In the genomic region with DNA sequence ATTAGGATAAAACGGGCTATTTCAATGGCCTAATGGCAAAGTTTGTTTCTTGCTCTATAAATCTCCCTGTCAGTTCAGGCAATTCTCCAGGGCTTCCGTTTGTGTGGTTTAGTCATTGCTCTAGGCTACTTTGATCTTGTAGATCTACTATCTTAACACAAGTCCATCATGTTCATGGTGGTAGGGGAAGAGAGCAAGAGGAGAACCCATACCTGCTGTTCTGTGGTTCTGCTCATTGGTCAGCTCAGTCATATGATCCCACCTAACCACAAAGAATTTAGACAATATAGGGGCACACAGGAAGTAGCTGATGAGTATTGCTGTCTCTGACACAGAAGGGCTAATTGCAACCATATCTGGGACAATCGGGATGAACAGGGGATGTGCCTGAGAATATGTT, we compare ENCODE assay signal across 1 cellular context.
TF ChIP-seq lines count a peak whose summit lies in the region.

No MANE protein-coding gene starts in this region.

TF ChIP-seq in HepG2, 621 proteins besides CTCF, POLR2A, EP300 and RAD21 (continued from another document and continues in another):
- TF ChIP-seq, protein P1, sequence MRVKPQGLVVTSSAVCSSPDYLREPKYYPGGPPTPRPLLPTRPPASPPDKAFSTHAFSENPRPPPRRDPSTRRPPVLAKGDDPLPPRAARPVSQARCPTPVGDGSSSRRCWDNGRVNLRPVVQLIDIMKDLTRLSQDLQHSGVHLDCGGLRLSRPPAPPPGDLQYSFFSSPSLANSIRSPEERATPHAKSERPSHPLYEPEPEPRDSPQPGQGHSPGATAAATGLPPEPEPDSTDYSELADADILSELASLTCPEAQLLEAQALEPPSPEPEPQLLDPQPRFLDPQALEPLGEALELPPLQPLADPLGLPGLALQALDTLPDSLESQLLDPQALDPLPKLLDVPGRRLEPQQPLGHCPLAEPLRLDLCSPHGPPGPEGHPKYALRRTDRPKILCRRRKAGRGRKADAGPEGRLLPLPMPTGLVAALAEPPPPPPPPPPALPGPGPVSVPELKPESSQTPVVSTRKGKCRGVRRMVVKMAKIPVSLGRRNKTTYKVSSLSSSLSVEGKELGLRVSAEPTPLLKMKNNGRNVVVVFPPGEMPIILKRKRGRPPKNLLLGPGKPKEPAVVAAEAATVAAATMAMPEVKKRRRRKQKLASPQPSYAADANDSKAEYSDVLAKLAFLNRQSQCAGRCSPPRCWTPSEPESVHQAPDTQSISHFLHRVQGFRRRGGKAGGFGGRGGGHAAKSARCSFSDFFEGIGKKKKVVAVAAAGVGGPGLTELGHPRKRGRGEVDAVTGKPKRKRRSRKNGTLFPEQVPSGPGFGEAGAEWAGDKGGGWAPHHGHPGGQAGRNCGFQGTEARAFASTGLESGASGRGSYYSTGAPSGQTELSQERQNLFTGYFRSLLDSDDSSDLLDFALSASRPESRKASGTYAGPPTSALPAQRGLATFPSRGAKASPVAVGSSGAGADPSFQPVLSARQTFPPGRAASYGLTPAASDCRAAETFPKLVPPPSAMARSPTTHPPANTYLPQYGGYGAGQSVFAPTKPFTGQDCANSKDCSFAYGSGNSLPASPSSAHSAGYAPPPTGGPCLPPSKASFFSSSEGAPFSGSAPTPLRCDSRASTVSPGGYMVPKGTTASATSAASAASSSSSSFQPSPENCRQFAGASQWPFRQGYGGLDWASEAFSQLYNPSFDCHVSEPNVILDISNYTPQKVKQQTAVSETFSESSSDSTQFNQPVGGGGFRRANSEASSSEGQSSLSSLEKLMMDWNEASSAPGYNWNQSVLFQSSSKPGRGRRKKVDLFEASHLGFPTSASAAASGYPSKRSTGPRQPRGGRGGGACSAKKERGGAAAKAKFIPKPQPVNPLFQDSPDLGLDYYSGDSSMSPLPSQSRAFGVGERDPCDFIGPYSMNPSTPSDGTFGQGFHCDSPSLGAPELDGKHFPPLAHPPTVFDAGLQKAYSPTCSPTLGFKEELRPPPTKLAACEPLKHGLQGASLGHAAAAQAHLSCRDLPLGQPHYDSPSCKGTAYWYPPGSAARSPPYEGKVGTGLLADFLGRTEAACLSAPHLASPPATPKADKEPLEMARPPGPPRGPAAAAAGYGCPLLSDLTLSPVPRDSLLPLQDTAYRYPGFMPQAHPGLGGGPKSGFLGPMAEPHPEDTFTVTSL (CRISPR knock-in tag; IDR thresholded peaks at IDR 0.05; ENCODE audit: borderline replicate concordance) = no peak
- TF ChIP-seq JUNB (CRISPR knock-in tag; IDR thresholded peaks at IDR 0.05; ENCODE audit: borderline replicate concordance) = no peak
- TF ChIP-seq, protein P2, sequence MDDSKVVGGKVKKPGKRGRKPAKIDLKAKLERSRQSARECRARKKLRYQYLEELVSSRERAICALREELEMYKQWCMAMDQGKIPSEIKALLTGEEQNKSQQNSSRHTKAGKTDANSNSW (CRISPR knock-in tag; IDR thresholded peaks at IDR 0.05; ENCODE audit: borderline replicate concordance) = no peak
- no peak for TF ChIP-seq ZNF143 (CRISPR knock-in tag; IDR thresholded peaks at IDR 0.05)
- TF ChIP-seq NFKBIZ (CRISPR knock-in tag; IDR thresholded peaks at IDR 0.05) = no peak
- TF ChIP-seq ZNF816 (CRISPR knock-in tag; IDR thresholded peaks at IDR 0.05; ENCODE audit: borderline replicate concordance) = no peak
- peak; percentile 48 for TF ChIP-seq TCF7 (IDR thresholded peaks at IDR 0.05; ENCODE audit: low read depth)
- TF ChIP-seq, protein P3, sequence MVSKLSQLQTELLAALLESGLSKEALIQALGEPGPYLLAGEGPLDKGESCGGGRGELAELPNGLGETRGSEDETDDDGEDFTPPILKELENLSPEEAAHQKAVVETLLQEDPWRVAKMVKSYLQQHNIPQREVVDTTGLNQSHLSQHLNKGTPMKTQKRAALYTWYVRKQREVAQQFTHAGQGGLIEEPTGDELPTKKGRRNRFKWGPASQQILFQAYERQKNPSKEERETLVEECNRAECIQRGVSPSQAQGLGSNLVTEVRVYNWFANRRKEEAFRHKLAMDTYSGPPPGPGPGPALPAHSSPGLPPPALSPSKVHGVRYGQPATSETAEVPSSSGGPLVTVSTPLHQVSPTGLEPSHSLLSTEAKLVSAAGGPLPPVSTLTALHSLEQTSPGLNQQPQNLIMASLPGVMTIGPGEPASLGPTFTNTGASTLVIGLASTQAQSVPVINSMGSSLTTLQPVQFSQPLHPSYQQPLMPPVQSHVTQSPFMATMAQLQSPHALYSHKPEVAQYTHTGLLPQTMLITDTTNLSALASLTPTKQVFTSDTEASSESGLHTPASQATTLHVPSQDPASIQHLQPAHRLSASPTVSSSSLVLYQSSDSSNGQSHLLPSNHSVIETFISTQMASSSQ (IDR thresholded peaks at IDR 0.05; ENCODE audit: low read depth) = no peak
- TF ChIP-seq, protein P3 (CRISPR knock-in tag; IDR thresholded peaks at IDR 0.05; ENCODE audit: borderline replicate concordance) = no peak
- TF ChIP-seq ZNF207 (IDR thresholded peaks at IDR 0.05; ENCODE audit: borderline replicate concordance) = no peak
- TF ChIP-seq POGZ (CRISPR knock-in tag; IDR thresholded peaks at IDR 0.05) = no peak
- TF ChIP-seq ZNF672 (CRISPR knock-in tag; IDR thresholded peaks at IDR 0.05) = no peak
- no peak for TF ChIP-seq ZNF383 (CRISPR knock-in tag; IDR thresholded peaks at IDR 0.05; ENCODE audit: borderline replicate concordance)
- TF ChIP-seq SCMH1 (CRISPR knock-in tag; IDR thresholded peaks at IDR 0.05; ENCODE audit: borderline replicate concordance) = no peak
- TF ChIP-seq PAF1 (CRISPR knock-in tag; IDR thresholded peaks at IDR 0.05) = no peak
- no peak for TF ChIP-seq MED13 (CRISPR knock-in tag; IDR thresholded peaks at IDR 0.05)
- TF ChIP-seq REL (CRISPR knock-in tag; conservative IDR thresholded peaks at IDR 0.05) = no peak
- TF ChIP-seq, protein P4, sequence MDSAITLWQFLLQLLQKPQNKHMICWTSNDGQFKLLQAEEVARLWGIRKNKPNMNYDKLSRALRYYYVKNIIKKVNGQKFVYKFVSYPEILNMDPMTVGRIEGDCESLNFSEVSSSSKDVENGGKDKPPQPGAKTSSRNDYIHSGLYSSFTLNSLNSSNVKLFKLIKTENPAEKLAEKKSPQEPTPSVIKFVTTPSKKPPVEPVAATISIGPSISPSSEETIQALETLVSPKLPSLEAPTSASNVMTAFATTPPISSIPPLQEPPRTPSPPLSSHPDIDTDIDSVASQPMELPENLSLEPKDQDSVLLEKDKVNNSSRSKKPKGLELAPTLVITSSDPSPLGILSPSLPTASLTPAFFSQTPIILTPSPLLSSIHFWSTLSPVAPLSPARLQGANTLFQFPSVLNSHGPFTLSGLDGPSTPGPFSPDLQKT (CRISPR knock-in tag; IDR thresholded peaks at IDR 0.05; ENCODE audit: borderline replicate concordance) = no peak
- no peak for TF ChIP-seq SMYD3 (CRISPR knock-in tag; IDR thresholded peaks at IDR 0.05)
- TF ChIP-seq ZNF737 (CRISPR knock-in tag; IDR thresholded peaks at IDR 0.05; ENCODE audit: borderline replicate concordance) = no peak
- no peak for TF ChIP-seq KDM6A (CRISPR knock-in tag; IDR thresholded peaks at IDR 0.05; ENCODE audit: low read depth)
- no peak for TF ChIP-seq PHF8 (CRISPR knock-in tag; IDR thresholded peaks at IDR 0.05)
- no peak for TF ChIP-seq MXI1 (IDR thresholded peaks at IDR 0.05; ENCODE audit: borderline replicate concordance, low read depth, low read length)
- TF ChIP-seq ZNF121 (CRISPR knock-in tag; IDR thresholded peaks at IDR 0.05) = no peak
- TF ChIP-seq TCF7L2 (IDR thresholded peaks at IDR 0.05; ENCODE audit: low read depth, low read length) = no peak
- no peak for TF ChIP-seq CHD4 (IDR thresholded peaks at IDR 0.05; ENCODE audit: borderline replicate concordance, low read length)
- no peak for TF ChIP-seq ZNF790 (CRISPR knock-in tag; IDR thresholded peaks at IDR 0.05; ENCODE audit: borderline replicate concordance)
- TF ChIP-seq SIN3B (IDR thresholded peaks at IDR 0.05; ENCODE audit: low read length) = no peak
- TF ChIP-seq, protein P5, sequence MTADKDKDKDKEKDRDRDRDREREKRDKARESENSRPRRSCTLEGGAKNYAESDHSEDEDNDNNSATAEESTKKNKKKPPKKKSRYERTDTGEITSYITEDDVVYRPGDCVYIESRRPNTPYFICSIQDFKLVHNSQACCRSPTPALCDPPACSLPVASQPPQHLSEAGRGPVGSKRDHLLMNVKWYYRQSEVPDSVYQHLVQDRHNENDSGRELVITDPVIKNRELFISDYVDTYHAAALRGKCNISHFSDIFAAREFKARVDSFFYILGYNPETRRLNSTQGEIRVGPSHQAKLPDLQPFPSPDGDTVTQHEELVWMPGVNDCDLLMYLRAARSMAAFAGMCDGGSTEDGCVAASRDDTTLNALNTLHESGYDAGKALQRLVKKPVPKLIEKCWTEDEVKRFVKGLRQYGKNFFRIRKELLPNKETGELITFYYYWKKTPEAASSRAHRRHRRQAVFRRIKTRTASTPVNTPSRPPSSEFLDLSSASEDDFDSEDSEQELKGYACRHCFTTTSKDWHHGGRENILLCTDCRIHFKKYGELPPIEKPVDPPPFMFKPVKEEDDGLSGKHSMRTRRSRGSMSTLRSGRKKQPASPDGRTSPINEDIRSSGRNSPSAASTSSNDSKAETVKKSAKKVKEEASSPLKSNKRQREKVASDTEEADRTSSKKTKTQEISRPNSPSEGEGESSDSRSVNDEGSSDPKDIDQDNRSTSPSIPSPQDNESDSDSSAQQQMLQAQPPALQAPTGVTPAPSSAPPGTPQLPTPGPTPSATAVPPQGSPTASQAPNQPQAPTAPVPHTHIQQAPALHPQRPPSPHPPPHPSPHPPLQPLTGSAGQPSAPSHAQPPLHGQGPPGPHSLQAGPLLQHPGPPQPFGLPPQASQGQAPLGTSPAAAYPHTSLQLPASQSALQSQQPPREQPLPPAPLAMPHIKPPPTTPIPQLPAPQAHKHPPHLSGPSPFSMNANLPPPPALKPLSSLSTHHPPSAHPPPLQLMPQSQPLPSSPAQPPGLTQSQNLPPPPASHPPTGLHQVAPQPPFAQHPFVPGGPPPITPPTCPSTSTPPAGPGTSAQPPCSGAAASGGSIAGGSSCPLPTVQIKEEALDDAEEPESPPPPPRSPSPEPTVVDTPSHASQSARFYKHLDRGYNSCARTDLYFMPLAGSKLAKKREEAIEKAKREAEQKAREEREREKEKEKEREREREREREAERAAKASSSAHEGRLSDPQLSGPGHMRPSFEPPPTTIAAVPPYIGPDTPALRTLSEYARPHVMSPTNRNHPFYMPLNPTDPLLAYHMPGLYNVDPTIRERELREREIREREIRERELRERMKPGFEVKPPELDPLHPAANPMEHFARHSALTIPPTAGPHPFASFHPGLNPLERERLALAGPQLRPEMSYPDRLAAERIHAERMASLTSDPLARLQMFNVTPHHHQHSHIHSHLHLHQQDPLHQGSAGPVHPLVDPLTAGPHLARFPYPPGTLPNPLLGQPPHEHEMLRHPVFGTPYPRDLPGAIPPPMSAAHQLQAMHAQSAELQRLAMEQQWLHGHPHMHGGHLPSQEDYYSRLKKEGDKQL (CRISPR knock-in tag; IDR thresholded peaks at IDR 0.05; ENCODE audit: low read depth) = no peak
- TF ChIP-seq, protein P6, sequence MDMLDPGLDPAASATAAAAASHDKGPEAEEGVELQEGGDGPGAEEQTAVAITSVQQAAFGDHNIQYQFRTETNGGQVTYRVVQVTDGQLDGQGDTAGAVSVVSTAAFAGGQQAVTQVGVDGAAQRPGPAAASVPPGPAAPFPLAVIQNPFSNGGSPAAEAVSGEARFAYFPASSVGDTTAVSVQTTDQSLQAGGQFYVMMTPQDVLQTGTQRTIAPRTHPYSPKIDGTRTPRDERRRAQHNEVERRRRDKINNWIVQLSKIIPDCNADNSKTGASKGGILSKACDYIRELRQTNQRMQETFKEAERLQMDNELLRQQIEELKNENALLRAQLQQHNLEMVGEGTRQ (IDR thresholded peaks at IDR 0.05; ENCODE audit: low read depth, low read length) = peak; percentile 38
- TF ChIP-seq, protein P6 (CRISPR knock-in tag; IDR thresholded peaks at IDR 0.05; ENCODE audit: borderline replicate concordance) = no peak; the same call in 1 of the 2 replicates
- TF ChIP-seq ZNF652 (CRISPR knock-in tag; IDR thresholded peaks at IDR 0.05; ENCODE audit: borderline replicate concordance, low read depth) = no peak
- no peak for TF ChIP-seq NR1H2 (CRISPR knock-in tag; IDR thresholded peaks at IDR 0.05; ENCODE audit: borderline replicate concordance, low read depth)
- TF ChIP-seq NFYC (CRISPR knock-in tag; IDR thresholded peaks at IDR 0.05) = peak; percentile 58
- TF ChIP-seq SP1 (IDR thresholded peaks at IDR 0.05) = no peak
- no peak for TF ChIP-seq SP1 (CRISPR knock-in tag; IDR thresholded peaks at IDR 0.05)
- TF ChIP-seq TBP (CRISPR knock-in tag; IDR thresholded peaks at IDR 0.05) = no peak
- TF ChIP-seq SAP130 (CRISPR knock-in tag; IDR thresholded peaks at IDR 0.05; ENCODE audit: low read depth) = 0 out of 2 replicates have a peak, but pooled peaks have one; percentile 31
- TF ChIP-seq FOXP1 (IDR thresholded peaks at IDR 0.05) = no peak
- 0 out of 2 replicates have a peak, but pooled peaks have one; percentile 5 for TF ChIP-seq FOXP1 (CRISPR knock-in tag; IDR thresholded peaks at IDR 0.05)
- TF ChIP-seq ARID2 (CRISPR knock-in tag; IDR thresholded peaks at IDR 0.05; ENCODE audit: borderline replicate concordance) = no peak
- TF ChIP-seq ZNF160 (CRISPR knock-in tag; IDR thresholded peaks at IDR 0.05) = no peak
- TF ChIP-seq, protein P7, sequence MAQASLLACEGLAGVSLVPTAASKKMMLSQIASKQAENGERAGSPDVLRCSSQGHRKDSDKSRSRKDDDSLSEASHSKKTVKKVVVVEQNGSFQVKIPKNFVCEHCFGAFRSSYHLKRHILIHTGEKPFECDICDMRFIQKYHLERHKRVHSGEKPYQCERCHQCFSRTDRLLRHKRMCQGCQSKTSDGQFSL (CRISPR knock-in tag; IDR thresholded peaks at IDR 0.05) = no peak
